ENCODE assay signal across 15 cellular contexts in genomic region chrX:9438950-9439494, GRCh38.
"Had no signal": no experiment of that assay in that cellular context is flagged by ENCODE, and none has a peak within 500 bp of the region (broad histone marks: within the 10 kb centered on the region; RNA-seq: fewer than 3 reads in every experiment).

No MANE protein-coding gene starts in this region.

- H3K27ac ChIP-seq: breast epithelium, neural progenitor cell, stomach had no signal

- H3K4me3 ChIP-seq: breast epithelium, neural progenitor cell, stomach, thoracic aorta had no signal

- H3K4me1 ChIP-seq: breast epithelium, neural progenitor cell had no signal

- H3K27me3 ChIP-seq: breast epithelium, neural progenitor cell, stomach had no signal

- H3K36me3 ChIP-seq: breast epithelium, neural progenitor cell, stomach, thoracic aorta had no signal

- H3K9me3 ChIP-seq: breast epithelium, stomach, thoracic aorta had no signal

- DNase-seq: activated CD4-positive, alpha-beta T cell treated with anti-CD3 and anti-CD28 coated beads, Interleukin-2, amount 50 U/mL, for 1 hour; activated CD8-positive, alpha-beta memory T cell treated with anti-CD3 and anti-CD28 coated beads for 24 hours; activated naive CD8-positive, alpha-beta T cell treated with anti-CD3 and anti-CD28 coated beads for 36 hours; anterior cingulate cortex; dermis blood vessel endothelial cell; effector memory CD8-positive, alpha-beta T cell; islet precursor cell; naive B cell; stimulated activated CD4-positive, alpha-beta T cell treated with anti-CD3 and anti-CD28 coated beads, Interleukin-2, amount 100 ng/mL, for 24 hours; stomach had no signal

- ATAC-seq: effector memory CD8-positive, alpha-beta T cell; left lobe of liver; sciatic nerve had no signal
